31 cellular contexts compared by ENCODE assay signal in the genomic region with DNA sequence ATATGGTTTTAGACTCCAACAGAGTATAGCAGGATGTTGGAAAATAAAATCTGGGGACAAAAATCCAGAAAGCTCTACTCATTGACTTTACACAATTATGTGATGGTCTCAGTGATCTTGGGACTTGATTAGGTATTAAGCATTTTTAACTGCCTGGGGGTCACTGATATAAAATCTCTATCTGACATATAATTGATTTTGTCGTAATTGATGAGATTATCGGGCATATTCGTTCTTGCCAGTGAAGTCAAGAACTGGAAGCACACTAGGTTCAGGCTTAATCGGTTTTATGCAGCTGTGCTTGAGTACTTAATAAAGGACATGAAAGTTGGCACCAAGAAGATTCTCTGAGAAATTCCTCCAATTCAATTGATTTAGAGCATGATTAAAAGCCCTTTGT.
A peak's percentile ranks its signal among the peaks of the same experiment; 100 is the strongest.
DNase-seq lines count a peak whose midpoint lies in the region; ATAC-seq and TF ChIP-seq lines count a peak whose summit lies in the region.
"Had no signal": no experiment of that assay in that cellular context is flagged by ENCODE, and none has a peak within 500 bp of the region (broad histone marks: within the 10 kb centered on the region; RNA-seq: fewer than 3 reads in every experiment).

No MANE protein-coding gene starts in this region.

- H2AFZ ChIP-seq in SK-N-SH (ENCODE audit: low read depth) (no peak overlapping the region), smooth muscle cell (ENCODE audit: low read depth) (no peak overlapping the region)

- TF ChIP-seq CTCF in SK-N-SH (IDR thresholded peaks at IDR 0.05) (no peak), smooth muscle cell (IDR thresholded peaks at IDR 0.05; ENCODE audit: borderline replicate concordance, insufficient read depth, poor library complexity, severe bottlenecking) (no peak)

- peak; percentile 54 for DNase-seq in SK-N-DZ (ENCODE audit: low spot score)
- DNase-seq in SK-N-SH = peak; percentile 8
- DNase-seq in smooth muscle cell (lab: John Stamatoyannopoulos, UW; ENCODE audit: unreplicated experiment) = no peak
- DNase-seq: 8988T; ACHN; AML-193; BE2C; C1 segment of cervical spinal cord; Caco-2; Calu3; CD4-positive, alpha-beta memory T cell; CD4-positive, alpha-beta T cell; CD4-positive, CD25-positive, alpha-beta regulatory T cell; CD8-positive, alpha-beta memory T cell; CD8-positive, alpha-beta T cell; COR-L47; DMS 273 treated with DMSO at 0.1 percent for 48 hours; DMS153; DMS53; DMS79; DMS79 treated with DMSO at 0.1 percent for 48 hours; DND-41; EL had no signal

- H3K27ac ChIP-seq in SK-N-SH (ENCODE audit: low read depth in 2 of 2, low read length in 1 of 2) (peak overlapping the region in 1 of 2 experiments; percentile 47; a peak in 1 of 4 replicates), smooth muscle cell (ENCODE audit: low read depth) (no peak overlapping the region)
- H3K27ac ChIP-seq: 22Rv1; A549; BLaER1; BLaER1 treated with 17β-estradiol and CSF1 and Interleukin-3, amounts not matched to agents 10 nM and 100 nM; C4-2B had no signal

- H3K4me2 ChIP-seq in SK-N-SH (no peak overlapping the region), smooth muscle cell (no peak overlapping the region)
- H3K4me2 ChIP-seq: A549; BLaER1; BLaER1 treated with 17β-estradiol and CSF1 and Interleukin-3, amounts not matched to agents 10 nM and 100 nM had no signal

- no peak overlapping the region for H3K9ac ChIP-seq in SK-N-SH
- H3K9ac ChIP-seq in smooth muscle cell (ENCODE audit: low read depth) = no peak overlapping the region
- H3K9ac ChIP-seq: BLaER1; BLaER1 treated with 17β-estradiol and CSF1 and Interleukin-3, amounts not matched to agents 10 nM and 100 nM had no signal

- no peaks in the 10 kb centered on the region for H3K9me3 ChIP-seq in SK-N-SH
- H3K9me3 ChIP-seq in smooth muscle cell (replicated peaks; ENCODE audit: low read depth) = no peaks in the 10 kb centered on the region
- H3K9me3 ChIP-seq: BE2C, Caco-2 had no signal

- CTCF ChIA-PET in SK-N-SH (lab: Yijun Ruan, JAX) = no interaction called here

- peak in 1 of 2 experiments; percentile 91; a peak in 2 of 4 replicates for TF ChIP-seq EP300 in SK-N-SH (IDR thresholded peaks at IDR 0.05; ENCODE audit: borderline replicate concordance in 1 of 2, low read depth in 1 of 2, low read length in 1 of 2)

- H4K20me1 ChIP-seq in SK-N-SH (ENCODE audit: insufficient read depth) = no peaks in the 10 kb centered on the region
- H4K20me1 ChIP-seq in smooth muscle cell (ENCODE audit: low read depth) = no peaks in the 10 kb centered on the region
- H4K20me1 ChIP-seq: BLaER1; BLaER1 treated with 17β-estradiol and CSF1 and Interleukin-3, amounts not matched to agents 10 nM and 100 nM had no signal

- POLR2A ChIA-PET in SK-N-SH (lab: Yijun Ruan, JAX) = no interaction called here

- ATAC-seq in SK-N-SH treated with all-trans-retinoic acid at 6 μM for 48 hours (no peak), HG02840 (IDR thresholded peaks at IDR 0.05; ENCODE audit: low FRiP score, unreplicated experiment) (no peak), HG03280 (IDR thresholded peaks at IDR 0.05; ENCODE audit: unreplicated experiment) (no peak)
- ATAC-seq: A549; CD8-positive, alpha-beta T cell had no signal

- H3F3A ChIP-seq in SK-N-SH (replicated peaks; ENCODE audit: insufficient read depth) (peaks cover 11% of the 10 kb centered on the region), smooth muscle cell (ENCODE audit: low read depth) (peaks cover 3% of the 10 kb centered on the region)

- H3K36me3 ChIP-seq in SK-N-SH (replicated peaks in 1 of 2; ENCODE audit: control insufficient read depth in 1 of 2, insufficient read depth in 2 of 2, low read length in 1 of 2) (no peaks in the 10 kb centered on the region), smooth muscle cell (ENCODE audit: low read depth) (no peaks in the 10 kb centered on the region)
- H3K36me3 ChIP-seq: BE2C; BLaER1; BLaER1 treated with 17β-estradiol and CSF1 and Interleukin-3, amounts not matched to agents 10 nM and 100 nM had no signal

- WGBS in SK-N-SH (ENCODE audit: low lambda C conversion rate) = 47% methylated on average over 4 of the region's 4 CpGs
- 78% methylated on average over 4 of the region's 4 CpGs for WGBS in smooth muscle cell (ENCODE audit: low lambda C conversion rate)

- H3K4me1 ChIP-seq in SK-N-SH (ENCODE audit: control insufficient read depth in 1 of 2, insufficient read depth in 2 of 2, low read depth in 1 of 2, low read length in 1 of 2) = peaks cover 0 to 2% of the 10 kb centered on the region in 2 experiments; a peak in 2 of 4 replicates
- no peaks in the 10 kb centered on the region for H3K4me1 ChIP-seq in smooth muscle cell (ENCODE audit: low read depth)
- H3K4me1 ChIP-seq: A549; BLaER1; BLaER1 treated with 17β-estradiol and CSF1 and Interleukin-3, amounts not matched to agents 10 nM and 100 nM; Caco-2 had no signal

- H3K4me3 ChIP-seq in SK-N-SH (ENCODE audit: low read depth in 2 of 2, low read length in 1 of 2) = no peak overlapping the region
- H3K4me3 ChIP-seq in smooth muscle cell = no peak overlapping the region
- H3K4me3 ChIP-seq: A549; BLaER1; BLaER1 treated with 17β-estradiol and CSF1 and Interleukin-3, amounts not matched to agents 10 nM and 100 nM had no signal

- H3K79me2 ChIP-seq in SK-N-SH (ENCODE audit: insufficient read depth) (no peaks in the 10 kb centered on the region), smooth muscle cell (ENCODE audit: low read depth) (no peaks in the 10 kb centered on the region)

- H3K27me3 ChIP-seq in SK-N-SH (ENCODE audit: insufficient read depth) = no peaks in the 10 kb centered on the region
- H3K27me3 ChIP-seq in smooth muscle cell (ENCODE audit: low read depth) = no peaks in the 10 kb centered on the region
- H3K27me3 ChIP-seq: BE2C; BLaER1; BLaER1 treated with 17β-estradiol and CSF1 and Interleukin-3, amounts not matched to agents 10 nM and 100 nM had no signal

- no peaks in the 10 kb centered on the region for H3K9me2 ChIP-seq in SK-N-SH

- TF ChIP-seq RAD21 in SK-N-SH (IDR thresholded peaks at IDR 0.05; ENCODE audit: low read length) = no peak; the same call in 1 of the 2 replicates

TF ChIP-seq in SK-N-SH, 30 proteins besides CTCF, POLR2A, EP300 and RAD21 (continues in another document):
- no peak for TF ChIP-seq FOXJ3 (CRISPR knock-in tag; IDR thresholded peaks at IDR 0.05)
- no peak for TF ChIP-seq TCF12 (IDR thresholded peaks at IDR 0.05)
- no peak for TF ChIP-seq YY1 (IDR thresholded peaks at IDR 0.05; ENCODE audit: low read depth)
- TF ChIP-seq, protein P1, sequence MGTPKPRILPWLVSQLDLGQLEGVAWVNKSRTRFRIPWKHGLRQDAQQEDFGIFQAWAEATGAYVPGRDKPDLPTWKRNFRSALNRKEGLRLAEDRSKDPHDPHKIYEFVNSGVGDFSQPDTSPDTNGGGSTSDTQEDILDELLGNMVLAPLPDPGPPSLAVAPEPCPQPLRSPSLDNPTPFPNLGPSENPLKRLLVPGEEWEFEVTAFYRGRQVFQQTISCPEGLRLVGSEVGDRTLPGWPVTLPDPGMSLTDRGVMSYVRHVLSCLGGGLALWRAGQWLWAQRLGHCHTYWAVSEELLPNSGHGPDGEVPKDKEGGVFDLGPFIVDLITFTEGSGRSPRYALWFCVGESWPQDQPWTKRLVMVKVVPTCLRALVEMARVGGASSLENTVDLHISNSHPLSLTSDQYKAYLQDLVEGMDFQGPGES (IDR thresholded peaks at IDR 0.05; ENCODE audit: low read depth, low read length) = no peak
- peak; percentile 76 for TF ChIP-seq RCOR1 (IDR thresholded peaks at IDR 0.05; ENCODE audit: low read length)
- TF ChIP-seq, protein P2, sequence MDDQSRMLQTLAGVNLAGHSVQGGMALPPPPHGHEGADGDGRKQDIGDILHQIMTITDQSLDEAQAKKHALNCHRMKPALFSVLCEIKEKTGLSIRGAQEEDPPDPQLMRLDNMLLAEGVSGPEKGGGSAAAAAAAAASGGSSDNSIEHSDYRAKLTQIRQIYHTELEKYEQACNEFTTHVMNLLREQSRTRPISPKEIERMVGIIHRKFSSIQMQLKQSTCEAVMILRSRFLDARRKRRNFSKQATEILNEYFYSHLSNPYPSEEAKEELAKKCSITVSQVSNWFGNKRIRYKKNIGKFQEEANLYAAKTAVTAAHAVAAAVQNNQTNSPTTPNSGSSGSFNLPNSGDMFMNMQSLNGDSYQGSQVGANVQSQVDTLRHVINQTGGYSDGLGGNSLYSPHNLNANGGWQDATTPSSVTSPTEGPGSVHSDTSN (IDR thresholded peaks at IDR 0.05) = no peak
- TF ChIP-seq GATA2 (CRISPR knock-in tag; IDR thresholded peaks at IDR 0.05) = peak; percentile 72

TF ChIP-seq in SK-N-SH treated with all-trans-retinoic acid at 6 μM for 48 hours, 23 proteins besides CTCF, POLR2A, EP300 and RAD21 (continues in another document):
- TF ChIP-seq, protein P3, sequence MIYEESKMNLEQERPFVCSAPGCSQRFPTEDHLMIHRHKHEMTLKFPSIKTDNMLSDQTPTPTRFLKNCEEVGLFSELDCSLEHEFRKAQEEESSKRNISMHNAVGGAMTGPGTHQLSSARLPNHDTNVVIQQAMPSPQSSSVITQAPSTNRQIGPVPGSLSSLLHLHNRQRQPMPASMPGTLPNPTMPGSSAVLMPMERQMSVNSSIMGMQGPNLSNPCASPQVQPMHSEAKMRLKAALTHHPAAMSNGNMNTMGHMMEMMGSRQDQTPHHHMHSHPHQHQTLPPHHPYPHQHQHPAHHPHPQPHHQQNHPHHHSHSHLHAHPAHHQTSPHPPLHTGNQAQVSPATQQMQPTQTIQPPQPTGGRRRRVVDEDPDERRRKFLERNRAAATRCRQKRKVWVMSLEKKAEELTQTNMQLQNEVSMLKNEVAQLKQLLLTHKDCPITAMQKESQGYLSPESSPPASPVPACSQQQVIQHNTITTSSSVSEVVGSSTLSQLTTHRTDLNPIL (CRISPR knock-in tag; IDR thresholded peaks at IDR 0.05; ENCODE audit: low read depth) = no peak
- peak; percentile 80; the same call in 1 of the 2 replicates for TF ChIP-seq TCF4 (CRISPR knock-in tag; IDR thresholded peaks at IDR 0.05; ENCODE audit: borderline replicate concordance)
